Comparison of ENCODE assay signal across 17 cellular contexts in genomic region chr18:42025491-42025890, GRCh38.
DNase-seq lines count a peak whose midpoint lies in the region; ATAC-seq, FAIRE-seq and TF ChIP-seq lines count a peak whose summit lies in the region.
"Had no signal": no experiment of that assay in that cellular context is flagged by ENCODE, and none has a peak within 500 bp of the region (broad histone marks: within the 10 kb centered on the region; RNA-seq: fewer than 3 reads in every experiment).

No MANE protein-coding gene starts in this region.

- TF ChIP-seq EP300 in tibial nerve (IDR thresholded peaks at IDR 0.05) = no peak

- WGBS in testis, 2 donors = 92 to 96% methylated on average over 1 of the region's 1 CpG
- 96 to 100% methylated on average over 1 of the region's 1 CpG for WGBS in tibial nerve, 2 donors

- no peaks in the 10 kb centered on the region for H3K36me3 ChIP-seq in CD8-positive, alpha-beta memory T cell (ENCODE audit: insufficient read depth, low read length)
- peaks cover 0 to 8% of the 10 kb centered on the region in 2 donors for H3K36me3 ChIP-seq in kidney (ENCODE audit: control insufficient read depth in 1 of 2, insufficient read depth in 2 of 2, low read length in 2 of 2)
- H3K36me3 ChIP-seq in testis (ENCODE audit: low read depth, missing control alignments) = no peaks in the 10 kb centered on the region
- H3K36me3 ChIP-seq in tibial nerve = peaks cover 0 to 47% (median 0%) of the 10 kb centered on the region in 3 donors
- H3K36me3 ChIP-seq: ovary had no signal

- intact Hi-C loops in kidney (cut with DNase I) = no loop called here
- intact Hi-C loops in testis (cut with DNase I; ENCODE audit: low total_unique reads) = no loop called here

- no peaks in the 10 kb centered on the region for H3K4me1 ChIP-seq in CD8-positive, alpha-beta memory T cell (ENCODE audit: insufficient read depth, low read length)
- H3K4me1 ChIP-seq in kidney (ENCODE audit: control insufficient read depth in 1 of 2, insufficient read depth in 1 of 2, low read depth in 1 of 2, low read length in 2 of 2) = no peaks in the 10 kb centered on the region
- no peaks in the 10 kb centered on the region for H3K4me1 ChIP-seq in testis
- H3K4me1 ChIP-seq in tibial nerve = no peaks in the 10 kb centered on the region
- H3K4me1 ChIP-seq: left lung, SJCRH30, upper lobe of right lung had no signal

- H3K27me3 ChIP-seq in CD8-positive, alpha-beta memory T cell (ENCODE audit: insufficient read depth, low read length, poor library complexity, severe bottlenecking) = no peaks in the 10 kb centered on the region
- no peaks in the 10 kb centered on the region for H3K27me3 ChIP-seq in testis
- no peaks in the 10 kb centered on the region for H3K27me3 ChIP-seq in tibial nerve
- H3K27me3 ChIP-seq: dorsolateral prefrontal cortex, left lung, ovary, SJCRH30, upper lobe of right lung had no signal

- CTCF ChIA-PET in CD8-positive, alpha-beta memory T cell (lab: Charles Lee) = no interaction called here

- TF ChIP-seq POLR2A in testis (IDR thresholded peaks at IDR 0.05) (no peak), tibial nerve (IDR thresholded peaks at IDR 0.05) (no peak)

- TF ChIP-seq CTCF in kidney (IDR thresholded peaks at IDR 0.05; ENCODE audit: borderline replicate concordance, extremely low read depth, insufficient read depth) (no peak), testis (IDR thresholded peaks at IDR 0.05) (no peak), tibial nerve (IDR thresholded peaks at IDR 0.05) (no peak)

- peak overlapping the region in 1 of 7 donors; percentile 29 for H3K4me3 Mint-ChIP-seq in CD8-positive, alpha-beta memory T cell

- peaks cover 35 to 46% (median 42%) of the 10 kb centered on the region in 3 donors for H3K4me1 Mint-ChIP-seq in CD8-positive, alpha-beta memory T cell

- H3K27ac ChIP-seq in CD8-positive, alpha-beta memory T cell (ENCODE audit: low read depth, low read length) = no peak overlapping the region
- H3K27ac ChIP-seq in kidney (ENCODE audit: low read depth in 2 of 2, low read length in 2 of 2) (no peak overlapping the region), testis (no peak overlapping the region), tibial nerve (no peak overlapping the region)
- H3K27ac ChIP-seq: dorsolateral prefrontal cortex, left lung, ovary, SJCRH30, upper lobe of right lung had no signal

- DNase-seq in CD8-positive, alpha-beta memory T cell = no peak
- no peak for DNase-seq in NCI-H146 treated with DMSO at 0.1 percent for 48 hours (lab: John Stamatoyannopoulos, UW; ENCODE audit: unreplicated experiment)
- DNase-seq in kidney = no peak
- no peak for DNase-seq in testis
- no peak for DNase-seq in tibial nerve (ENCODE audit: low spot score in 2 of 2)
- DNase-seq: activated CD4-positive, CD25-positive, alpha-beta regulatory T cell treated with anti-CD3 and anti-CD28 coated beads, Interleukin-2, amount 50 U/mL, for 72 hours; dorsolateral prefrontal cortex; GDM1; HCEC 1CT; left lung; NCI-H345; ovary; SJCRH30; upper lobe of right lung had no signal

- H3K27ac Mint-ChIP-seq in CD8-positive, alpha-beta memory T cell = peak overlapping the region; percentile 7 to 95 (median 72)

- ATAC-seq in GM19328 (IDR thresholded peaks at IDR 0.05; ENCODE audit: unreplicated experiment) (peak; percentile 8), HG02870 (IDR thresholded peaks at IDR 0.05; ENCODE audit: unreplicated experiment) (peak; percentile 20), HG03571 (IDR thresholded peaks at IDR 0.05; ENCODE audit: unreplicated experiment) (peak; percentile 10)
- ATAC-seq: left lung, upper lobe of right lung had no signal

- FAIRE-seq in kidney (lab: Jason Lieb, UNC) = no peak

- POLR2A ChIA-PET in CD8-positive, alpha-beta memory T cell (lab: Charles Lee) = no interaction called here

- peaks cover 5 to 42% (median 14%) of the 10 kb centered on the region in 3 donors for H3K36me3 Mint-ChIP-seq in CD8-positive, alpha-beta memory T cell

- no peaks in the 10 kb centered on the region for H3K9me3 Mint-ChIP-seq in CD8-positive, alpha-beta memory T cell

- no peak overlapping the region for H3K4me3 ChIP-seq in CD8-positive, alpha-beta memory T cell (ENCODE audit: low read length)
- no peak overlapping the region for H3K4me3 ChIP-seq in kidney (ENCODE audit: low read length in 2 of 2)
- H3K4me3 ChIP-seq in testis = no peak overlapping the region
- no peak overlapping the region for H3K4me3 ChIP-seq in tibial nerve
- H3K4me3 ChIP-seq: dorsolateral prefrontal cortex, left lung, ovary, SJCRH30, upper lobe of right lung had no signal

- no peaks in the 10 kb centered on the region for H3K27me3 Mint-ChIP-seq in CD8-positive, alpha-beta memory T cell

- no peaks in the 10 kb centered on the region for H3K9me3 ChIP-seq in CD8-positive, alpha-beta memory T cell (ENCODE audit: low read length)
- H3K9me3 ChIP-seq in kidney (ENCODE audit: control insufficient read depth in 1 of 2, low read length in 2 of 2) (no peaks in the 10 kb centered on the region), testis (no peaks in the 10 kb centered on the region), tibial nerve (no peaks in the 10 kb centered on the region)
- H3K9me3 ChIP-seq: left lung, ovary, SJCRH30, upper lobe of right lung had no signal

- H3K9ac ChIP-seq in kidney (ENCODE audit: low read length in 2 of 2) = no peak overlapping the region
